ENCODE assay signal across 1 cellular context in genomic region chr2:149587220-149587949, GRCh38.
TF ChIP-seq lines count a peak whose summit lies in the region.

MMADHC (minus strand) TSS chr2:149587775; CDS start chr2:149587097, 678 bp downstream.

TF ChIP-seq in K562, 482 proteins besides CTCF, POLR2A, EP300 and RAD21 (continued from another document and continues in another):
- TF ChIP-seq CHAMP1 (IDR thresholded peaks at IDR 0.05) (no peak; the same call in 1 of the 2 replicates), MAFG (tag; conservative IDR thresholded peaks at IDR 0.05) (no peak), ZNF253 (CRISPR knock-in tag; conservative IDR thresholded peaks at IDR 0.05) (no peak), HNRNPUL1 (IDR thresholded peaks at IDR 0.05; ENCODE audit: low read length) (no peak), UBTF (IDR thresholded peaks at IDR 0.05; ENCODE audit: borderline replicate concordance in 1 of 2, low read depth in 2 of 2, low read length in 2 of 2) (peak in 1 of 2 experiments; percentile 76; a peak in 1 of 4 replicates), HEY1 (CRISPR knock-in tag; IDR thresholded peaks at IDR 0.05; ENCODE audit: borderline replicate concordance) (no peak), RAD51 (IDR thresholded peaks at IDR 0.05; ENCODE audit: borderline replicate concordance, low read depth) (no peak), ZNF57 (CRISPR knock-in tag; IDR thresholded peaks at IDR 0.05) (no peak), SRSF1 (IDR thresholded peaks at IDR 0.05; ENCODE audit: low read depth, low read length) (no peak), HNRNPL (IDR thresholded peaks at IDR 0.05; ENCODE audit: low read depth, low read length) (no peak), STAT5B (CRISPR knock-in tag; IDR thresholded peaks at IDR 0.05) (no peak), MED1 (CRISPR knock-in tag; IDR thresholded peaks at IDR 0.05; ENCODE audit: borderline replicate concordance) (no peak), NFE2 (IDR thresholded peaks at IDR 0.05; ENCODE audit: low read depth) (no peak), KDM4B (IDR thresholded peaks at IDR 0.05; ENCODE audit: borderline replicate concordance in 2 of 2, low read depth in 1 of 2) (peak in 1 of 2 experiments; percentile 70; a peak in 2 of 4 replicates), ZNF76 (CRISPR knock-in tag; IDR thresholded peaks at IDR 0.05; ENCODE audit: borderline replicate concordance) (no peak), FOXA3 (CRISPR knock-in tag; conservative IDR thresholded peaks at IDR 0.05 in 1 of 2, IDR thresholded peaks at IDR 0.05 in 1 of 2) (no peak), HDAC2 (IDR thresholded peaks at IDR 0.05) (peak; percentile 65), BMI1 (IDR thresholded peaks at IDR 0.05; ENCODE audit: low read length) (no peak), THRB (CRISPR knock-in tag; conservative IDR thresholded peaks at IDR 0.05) (peak; percentile 85; the same call in 1 of the 2 replicates), CHD7 (IDR thresholded peaks at IDR 0.05; ENCODE audit: low read depth, low read length) (no peak), PHTF2 (CRISPR knock-in tag; IDR thresholded peaks at IDR 0.05) (no peak), ZNF175 (CRISPR knock-in tag; IDR thresholded peaks at IDR 0.05; ENCODE audit: low read depth) (no peak), FOXJ3 (CRISPR knock-in tag; IDR thresholded peaks at IDR 0.05) (no peak), SMARCA5 (IDR thresholded peaks at IDR 0.05) (no peak; the same call in 1 of the 2 replicates), IRF2 (CRISPR knock-in tag; IDR thresholded peaks at IDR 0.05) (no peak), GATAD2B (IDR thresholded peaks at IDR 0.05; ENCODE audit: borderline replicate concordance) (no peak), ZNF644 (tag; IDR thresholded peaks at IDR 0.05; ENCODE audit: low read depth) (no peak), GABPA (tag; conservative IDR thresholded peaks at IDR 0.05; ENCODE audit: low read depth) (peak; percentile 88), CTBP1 (IDR thresholded peaks at IDR 0.05; ENCODE audit: borderline replicate concordance) (peak; percentile 94), CEBPZ (IDR thresholded peaks at IDR 0.05; ENCODE audit: borderline replicate concordance, low read depth, low read length) (no peak), ZFX (CRISPR knock-in tag; IDR thresholded peaks at IDR 0.05) (peak; percentile 72), ZC3H4 (CRISPR knock-in tag; IDR thresholded peaks at IDR 0.05; ENCODE audit: borderline replicate concordance) (no peak; the same call in 1 of the 2 replicates), ETS1 (conservative IDR thresholded peaks at IDR 0.05; ENCODE audit: control insufficient read depth, low read depth, low read length) (0 out of 2 replicates have a peak, but pooled peaks have one; percentile 19), POLR2G (IDR thresholded peaks at IDR 0.05; ENCODE audit: low read depth, low read length) (peak; percentile 97), RBM34 (IDR thresholded peaks at IDR 0.05; ENCODE audit: borderline replicate concordance, insufficient read depth, low read length) (no peak), FOXJ2 (tag; IDR thresholded peaks at IDR 0.05) (peak; percentile 73; the same call in 1 of the 2 replicates), TAF1 (IDR thresholded peaks at IDR 0.05; ENCODE audit: control insufficient read depth, extremely low read depth, insufficient read depth, low read length, severe bottlenecking) (peak; percentile 100), ASH1L (IDR thresholded peaks at IDR 0.05; ENCODE audit: borderline replicate concordance, low read depth, partially characterized antibody) (peak; percentile 45), SNIP1 (IDR thresholded peaks at IDR 0.05; ENCODE audit: low read depth) (no peak), POLR3A (IDR thresholded peaks at IDR 0.05; ENCODE audit: borderline replicate concordance, extremely low read depth, insufficient read depth, insufficient read length) (no peak), MXI1 (IDR thresholded peaks at IDR 0.05; ENCODE audit: low read depth, low read length) (no peak)
